In the genomic region with DNA sequence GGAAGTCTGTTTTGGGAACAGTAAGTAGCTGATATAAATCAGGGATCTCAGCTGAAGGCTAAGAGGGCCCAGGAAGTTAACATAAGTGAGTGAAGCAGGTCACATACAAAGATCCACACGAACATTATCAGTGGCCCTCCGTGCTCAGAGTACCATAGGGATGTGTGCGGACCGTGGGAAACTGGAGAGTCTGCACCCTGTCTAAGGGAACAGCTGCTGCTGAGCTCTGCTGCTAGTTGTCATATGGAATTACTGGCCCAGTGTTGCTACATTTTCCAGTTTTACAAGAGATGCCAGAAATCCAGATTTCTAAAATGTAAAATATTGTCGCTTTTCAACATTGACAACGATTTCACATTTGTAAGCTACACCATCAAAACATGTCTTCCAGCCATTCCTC, we compare ENCODE assay signal across 23 cellular contexts.
DNase-seq lines count a peak whose midpoint lies in the region; ATAC-seq and TF ChIP-seq lines count a peak whose summit lies in the region.
"Had no signal": no experiment of that assay in that cellular context is flagged by ENCODE, and none has a peak within 500 bp of the region (broad histone marks: within the 10 kb centered on the region; RNA-seq: fewer than 3 reads in every experiment).

No MANE protein-coding gene starts in this region.

- intact Hi-C loops in ascending aorta (cut with DNase I): no loop called here
- intact Hi-C loops in stomach (cut with DNase I; ENCODE audit: low total_unique reads): no loop called here

- TF ChIP-seq EP300 in stomach (IDR thresholded peaks at IDR 0.05): no peak

- H3K36me3 ChIP-seq in BE2C (no peaks in the 10 kb centered on the region), ascending aorta (no peaks in the 10 kb centered on the region), right atrium auricular region (no peaks in the 10 kb centered on the region), stomach (no peaks in the 10 kb centered on the region)
- H3K36me3 ChIP-seq: BLaER1 treated with 17β-estradiol and CSF1 and Interleukin-3, amounts not matched to agents 10 nM and 100 nM; gastrocnemius medialis had no signal

- no peak overlapping the region for H3K27ac Mint-ChIP-seq in nephron progenitor cell
- H3K27ac Mint-ChIP-seq: activated naive CD4-positive, alpha-beta T cell treated with anti-CD3 and anti-CD28 coated beads, Interleukin-2, amount 10 ng/mL, durations not matched to agents 7 days and 5 days; activated T-cell treated with anti-CD3 and anti-CD28 coated beads, Interleukin-2, amount 50 U/mL, for 72 hours; memory B cell; natural killer cell treated with Interleukin-12 subunit alpha and Interleukin-12 subunit beta and Interleukin-15 and Interleukin-18, amount 100 ng/mL, for 72 hours; T-helper 1 cell treated with Interleukin-12 subunit alpha and Interleukin-12 subunit beta and Interleukin-4 antibody, amounts not matched to agents 30 μg/mL and 1 μg/mL, for 36 hours had no signal

- H3K27ac ChIP-seq in ascending aorta (peak overlapping the region; percentile 67 to 73), right atrium auricular region (peak overlapping the region; percentile 41 to 42), stomach (peak overlapping the region in 4 of 5 donors; percentile 54 to 72 (median 69))
- H3K27ac ChIP-seq: BLaER1 treated with 17β-estradiol and CSF1 and Interleukin-3, amounts not matched to agents 10 nM and 100 nM had no signal

- TF ChIP-seq POLR2A in stomach (IDR thresholded peaks at IDR 0.05): no peak

- H3K4me3 Mint-ChIP-seq in nephron progenitor cell: no peak overlapping the region
- H3K4me3 Mint-ChIP-seq: activated naive CD4-positive, alpha-beta T cell treated with anti-CD3 and anti-CD28 coated beads, Interleukin-2, amount 10 ng/mL, durations not matched to agents 7 days and 5 days; activated T-cell treated with anti-CD3 and anti-CD28 coated beads, Interleukin-2, amount 50 U/mL, for 72 hours; memory B cell; natural killer cell treated with Interleukin-12 subunit alpha and Interleukin-12 subunit beta and Interleukin-15 and Interleukin-18, amount 100 ng/mL, for 72 hours; T-helper 1 cell treated with Interleukin-12 subunit alpha and Interleukin-12 subunit beta and Interleukin-4 antibody, amounts not matched to agents 30 μg/mL and 1 μg/mL, for 36 hours had no signal

- TF ChIP-seq CTCF in BE2C (IDR thresholded peaks at IDR 0.05; ENCODE audit: low read depth, low read length): no peak
- no peak for TF ChIP-seq CTCF in ascending aorta (IDR thresholded peaks at IDR 0.05)
- TF ChIP-seq CTCF in right atrium auricular region (IDR thresholded peaks at IDR 0.05): no peak
- no peak for TF ChIP-seq CTCF in stomach (IDR thresholded peaks at IDR 0.05)
- TF ChIP-seq CTCF in nephron progenitor cell (IDR thresholded peaks at IDR 0.05): no peak

- H3K4me1 ChIP-seq in BE2C (peaks cover 25% of the 10 kb centered on the region), ascending aorta (peaks cover 8 to 14% of the 10 kb centered on the region in 2 donors), right atrium auricular region (peaks cover 0 to 8% of the 10 kb centered on the region in 2 donors), stomach (peaks cover 3 to 18% (median 13%) of the 10 kb centered on the region in 4 donors)

- ATAC-seq in GM18519 (IDR thresholded peaks at IDR 0.05; ENCODE audit: low FRiP score, unreplicated experiment): no peak
- no peak for ATAC-seq in HG03378 (IDR thresholded peaks at IDR 0.05; ENCODE audit: unreplicated experiment)
- ATAC-seq: activated T-cell treated with anti-CD3 and anti-CD28 coated beads, Interleukin-2, amount 50 U/mL, for 72 hours; gastrocnemius medialis; natural killer cell treated with Interleukin-12 subunit alpha and Interleukin-12 subunit beta and Interleukin-15 and Interleukin-18, amount 100 ng/mL, for 72 hours had no signal

- H3K4me1 Mint-ChIP-seq in nephron progenitor cell: peaks cover 46% of the 10 kb centered on the region
- H3K4me1 Mint-ChIP-seq: memory B cell had no signal

- peaks cover 7% of the 10 kb centered on the region for H3K36me3 Mint-ChIP-seq in nephron progenitor cell (ENCODE audit: low read depth)
- H3K36me3 Mint-ChIP-seq: activated naive CD4-positive, alpha-beta T cell treated with anti-CD3 and anti-CD28 coated beads, Interleukin-2, amount 10 ng/mL, durations not matched to agents 7 days and 5 days had no signal

- DNase-seq in BE2C: peak; percentile 8
- peak in 1 of 2 donors; percentile 39 for DNase-seq in ascending aorta (ENCODE audit: low spot score in 2 of 2)
- peak; percentile 32 for DNase-seq in right atrium auricular region (ENCODE audit: low spot score)
- no peak for DNase-seq in stomach
- no peak for DNase-seq in nephron progenitor cell
- DNase-seq in superior temporal gyrus (ENCODE audit: extremely low spot score): no peak
- DNase-seq: activated CD4-positive, alpha-beta T cell treated with anti-CD3 and anti-CD28 coated beads for 4 hours; activated naive CD4-positive, alpha-beta T cell treated with anti-CD3 and anti-CD28 coated beads, Interleukin-2, amount 10 ng/mL, durations not matched to agents 7 days and 5 days; activated T-cell treated with anti-CD3 and anti-CD28 coated beads, Interleukin-2, amount 50 U/mL, for 72 hours; amygdala; EL; erythroblast; gastrocnemius medialis; NCI-H2081; NCI-H446; posterior cingulate gyrus; stimulated activated CD4-positive, alpha-beta T cell treated with anti-CD3 and anti-CD28 coated beads, Interleukin-1b, Interleukin-23, amount 100 ng/mL, for 48 hours had no signal

- peaks cover 7% of the 10 kb centered on the region for H3K27me3 Mint-ChIP-seq in nephron progenitor cell (ENCODE audit: low read depth, poor library complexity)

- H3K4me3 ChIP-seq in BE2C (ENCODE audit: low read depth, low read length): no peak overlapping the region
- no peak overlapping the region for H3K4me3 ChIP-seq in ascending aorta
- no peak overlapping the region for H3K4me3 ChIP-seq in right atrium auricular region
- H3K4me3 ChIP-seq in stomach: no peak overlapping the region
- H3K4me3 ChIP-seq: BLaER1 treated with 17β-estradiol and CSF1 and Interleukin-3, amounts not matched to agents 10 nM and 100 nM; gastrocnemius medialis had no signal

- no peaks in the 10 kb centered on the region for H3K9me3 ChIP-seq in BE2C
- peaks cover 0 to 5% of the 10 kb centered on the region in 2 donors for H3K9me3 ChIP-seq in ascending aorta
- H3K9me3 ChIP-seq in right atrium auricular region: peaks cover 0 to 3% of the 10 kb centered on the region in 2 donors
- H3K9me3 ChIP-seq in stomach: peaks cover 0 to 4% (median under 1%) of the 10 kb centered on the region in 4 donors
- H3K9me3 ChIP-seq: BLaER1 treated with 17β-estradiol and CSF1 and Interleukin-3, amounts not matched to agents 10 nM and 100 nM had no signal

- no peaks in the 10 kb centered on the region for H3K27me3 ChIP-seq in BE2C
- H3K27me3 ChIP-seq in ascending aorta: no peaks in the 10 kb centered on the region
- H3K27me3 ChIP-seq in right atrium auricular region: no peaks in the 10 kb centered on the region
- peaks cover 0 to 5% (median 0%) of the 10 kb centered on the region in 3 donors for H3K27me3 ChIP-seq in stomach

- H3K9me3 Mint-ChIP-seq in nephron progenitor cell: peaks cover 60% of the 10 kb centered on the region
- H3K9me3 Mint-ChIP-seq: activated naive CD4-positive, alpha-beta T cell treated with anti-CD3 and anti-CD28 coated beads, Interleukin-2, amount 10 ng/mL, durations not matched to agents 7 days and 5 days; activated T-cell treated with anti-CD3 and anti-CD28 coated beads, Interleukin-2, amount 50 U/mL, for 72 hours; natural killer cell treated with Interleukin-12 subunit alpha and Interleukin-12 subunit beta and Interleukin-15 and Interleukin-18, amount 100 ng/mL, for 72 hours; T-helper 1 cell treated with Interleukin-12 subunit alpha and Interleukin-12 subunit beta and Interleukin-4 antibody, amounts not matched to agents 30 μg/mL and 1 μg/mL, for 36 hours had no signal

- WGBS in stomach, 5 donors: 63 to 79% (median 77%) methylated on average over 6 of the region's 6 CpGs

Comparison
In these comparisons a context has a peak if more than half of its experiments do, and no peak if none do; other contexts are left out.
1. DNase-seq: peak in BE2C (single experiment) and right atrium auricular region (single experiment); none in stomach (single experiment), nephron progenitor cell (single experiment) and superior temporal gyrus (single experiment).
2. Peak in every context shown above with its lines, with median percentiles within 50 percentile points of each other: H3K27ac ChIP-seq.